9 cellular contexts compared by ENCODE assay signal in the genomic region with DNA sequence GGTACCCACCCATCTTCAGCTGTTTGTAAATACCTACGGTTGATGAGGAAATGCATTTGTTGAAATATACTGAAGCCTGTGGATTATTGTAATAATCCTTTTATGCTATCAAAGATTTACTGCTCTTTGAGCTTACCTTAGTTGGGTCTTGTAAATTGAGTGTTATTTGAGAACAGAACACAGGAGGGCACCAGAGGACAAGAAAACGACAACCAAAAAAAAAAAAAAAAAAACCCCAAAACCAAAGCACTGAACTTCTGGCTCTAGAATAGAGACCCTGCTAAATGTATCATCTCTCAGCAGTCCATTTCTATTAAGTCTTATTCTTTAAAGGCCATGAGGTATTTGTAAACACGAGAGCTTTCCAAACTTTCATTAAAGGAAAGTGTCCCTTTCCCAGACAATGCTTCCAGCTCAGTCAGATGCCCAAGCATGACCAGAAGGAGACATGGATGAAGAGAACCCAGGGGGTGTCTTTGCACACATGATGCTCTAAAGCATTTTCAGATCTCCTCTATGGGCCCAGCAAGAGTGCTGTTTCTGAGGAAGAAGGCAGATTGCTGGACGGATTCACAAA.
A peak's percentile ranks its signal among the peaks of the same experiment; 100 is the strongest.
DNase-seq lines count a peak whose midpoint lies in the region; ATAC-seq and TF ChIP-seq lines count a peak whose summit lies in the region.
"Had no signal": no experiment of that assay in that cellular context is flagged by ENCODE, and none has a peak within 500 bp of the region (broad histone marks: within the 10 kb centered on the region; RNA-seq: fewer than 3 reads in every experiment).

No MANE protein-coding gene starts in this region.

- intact Hi-C loops in ascending aorta (cut with DNase I) (no loop called here), lower lobe of right lung (cut with DNase I) (no loop called here)

- H3K9me2 ChIP-seq in Karpas-422 (replicated peaks; ENCODE audit: insufficient read depth, low read length) = no peaks in the 10 kb centered on the region

- ATAC-seq in lower lobe of right lung = no peak
- ATAC-seq in HG02588 (IDR thresholded peaks at IDR 0.05; ENCODE audit: unreplicated experiment) = no peak
- no peak for ATAC-seq in GM21447 (IDR thresholded peaks at IDR 0.05; ENCODE audit: unreplicated experiment)
- ATAC-seq in HG03135 (IDR thresholded peaks at IDR 0.05; ENCODE audit: unreplicated experiment) = no peak

- H3K4me3 ChIP-seq in Karpas-422 (ENCODE audit: low read length) = no peak overlapping the region
- H3K4me3 ChIP-seq in ascending aorta = no peak overlapping the region
- no peak overlapping the region for H3K4me3 ChIP-seq in lower lobe of right lung
- H3K4me3 ChIP-seq: SJSA1 had no signal

- H3K4me2 ChIP-seq in Karpas-422 (ENCODE audit: low read depth, low read length, poor library complexity, severe bottlenecking) = no peak overlapping the region

- peak in 2 of 3 experiments; percentile 23 to 36 for TF ChIP-seq CTCF in ascending aorta (IDR thresholded peaks at IDR 0.05)
- TF ChIP-seq CTCF in lower lobe of right lung (IDR thresholded peaks at IDR 0.05) = peak; percentile 35

- H3K4me1 ChIP-seq in Karpas-422 (ENCODE audit: low read length) (peaks cover 13% of the 10 kb centered on the region), ascending aorta (no peaks in the 10 kb centered on the region), lower lobe of right lung (no peaks in the 10 kb centered on the region)
- H3K4me1 ChIP-seq: SJSA1 had no signal

- H3K9ac ChIP-seq in Karpas-422 (ENCODE audit: low read length) = no peak overlapping the region

- no peak overlapping the region for H3K27ac ChIP-seq in Karpas-422 (ENCODE audit: low read length)
- no peak overlapping the region for H3K27ac ChIP-seq in ascending aorta
- H3K27ac ChIP-seq in lower lobe of right lung = no peak overlapping the region
- H3K27ac ChIP-seq: SJSA1 had no signal

- H3K36me3 ChIP-seq in Karpas-422 (ENCODE audit: insufficient read depth, low read length) (no peaks in the 10 kb centered on the region), ascending aorta (no peaks in the 10 kb centered on the region), lower lobe of right lung (no peaks in the 10 kb centered on the region)
- H3K36me3 ChIP-seq: SJSA1 had no signal

- H3K9me3 ChIP-seq in Karpas-422 (ENCODE audit: low read length) (no peaks in the 10 kb centered on the region), ascending aorta (no peaks in the 10 kb centered on the region), lower lobe of right lung (no peaks in the 10 kb centered on the region)
- H3K9me3 ChIP-seq: SJSA1 had no signal

- H3K79me2 ChIP-seq in Karpas-422 (ENCODE audit: low read length) = no peaks in the 10 kb centered on the region

- DNase-seq in EL (peak; percentile 53), Karpas-422 (peak; percentile 84), ascending aorta (ENCODE audit: low spot score in 2 of 2) (no peak), lower lobe of right lung (no peak), NK-92 (lab: John Stamatoyannopoulos, UW; ENCODE audit: unreplicated experiment) (no peak)

- no peak overlapping the region for H2AFZ ChIP-seq in Karpas-422 (ENCODE audit: low read length)

- H3K27me3 ChIP-seq in Karpas-422 (ENCODE audit: low read length) (no peaks in the 10 kb centered on the region), ascending aorta (no peaks in the 10 kb centered on the region), lower lobe of right lung (ENCODE audit: low read depth) (no peaks in the 10 kb centered on the region)
- H3K27me3 ChIP-seq: SJSA1 had no signal

- no peaks in the 10 kb centered on the region for H4K20me1 ChIP-seq in Karpas-422 (ENCODE audit: insufficient read depth, low read depth, low read length)

Comparison
In these comparisons a context has a peak if more than half of its experiments do, and no peak if none do; other contexts are left out.
1. DNase-seq: peak in EL (single experiment) and Karpas-422 (single experiment); none in ascending aorta (0 of 2), lower lobe of right lung (single experiment) and NK-92 (single experiment).